Comparison of ENCODE assay signal across 1 cellular context in the genomic region with DNA sequence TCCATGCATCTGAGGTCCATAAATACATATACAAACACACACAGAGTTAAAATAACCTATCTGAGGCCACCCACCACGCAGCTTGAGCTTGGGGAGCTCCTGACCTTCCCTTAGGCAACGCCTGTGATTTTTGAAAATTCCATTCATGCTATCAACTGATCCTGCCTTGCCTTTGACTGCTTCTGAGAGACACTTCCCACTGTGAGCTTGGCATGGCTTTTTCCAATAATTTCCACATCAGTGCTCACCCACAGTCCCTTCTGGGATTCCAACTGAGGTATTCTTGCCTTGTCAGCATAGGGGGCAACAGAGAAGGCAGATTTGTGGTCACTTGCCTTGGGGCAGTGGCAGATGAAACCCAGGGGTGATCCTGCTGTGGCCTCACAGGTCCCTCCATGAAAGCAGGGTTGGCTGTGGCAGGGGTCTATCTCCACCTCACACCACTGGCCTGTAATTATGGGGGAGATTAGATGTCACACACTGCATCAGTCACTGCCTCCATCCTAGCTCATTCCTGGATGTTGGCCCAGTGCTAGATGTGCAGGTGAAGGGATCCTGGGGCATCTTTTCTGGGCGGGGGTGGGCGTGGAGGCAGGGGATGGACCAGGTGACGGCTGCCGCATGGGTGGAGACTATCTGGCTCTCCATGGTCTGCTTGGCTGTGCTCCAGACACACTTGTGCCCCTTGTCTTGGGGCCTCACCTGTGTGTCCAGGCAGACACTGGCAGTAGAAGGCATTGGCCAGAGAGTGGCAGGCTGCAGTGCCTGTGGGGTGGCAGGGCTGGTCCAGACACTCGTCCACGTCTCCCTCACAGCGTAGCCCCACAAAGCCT.
TF ChIP-seq lines count a peak whose summit lies in the region.

No MANE protein-coding gene starts in this region.

TF ChIP-seq in H1, 55 proteins besides CTCF, POLR2A, EP300 and RAD21:
- no peak for TF ChIP-seq SIN3A (conservative IDR thresholded peaks at IDR 0.05 in 1 of 2, IDR thresholded peaks at IDR 0.05 in 1 of 2; ENCODE audit: low read depth in 1 of 2, low read length in 2 of 2)
- no peak for TF ChIP-seq TCF12 (IDR thresholded peaks at IDR 0.05; ENCODE audit: low read depth, low read length)
- TF ChIP-seq SP1 (IDR thresholded peaks at IDR 0.05; ENCODE audit: low read depth, low read length), result no peak
- TF ChIP-seq NRF1 (IDR thresholded peaks at IDR 0.05; ENCODE audit: low read depth, low read length), result no peak
TF ChIP-seq in H1: peak in this region for 0.
